Comparison of ENCODE assay signal across 30 cellular contexts in genomic region chr7:9407816-9408215, GRCh38.
DNase-seq lines count a peak whose midpoint lies in the region; ATAC-seq and TF ChIP-seq lines count a peak whose summit lies in the region.
"Had no signal": no experiment of that assay in that cellular context is flagged by ENCODE, and none has a peak within 500 bp of the region (broad histone marks: within the 10 kb centered on the region; RNA-seq: fewer than 3 reads in every experiment).

No MANE protein-coding gene starts in this region.

- no peaks in the 10 kb centered on the region for H3K23me2 ChIP-seq in H9 (ENCODE audit: insufficient read length, low read depth, low read length, poor library complexity, severe bottlenecking)

- no peak overlapping the region for H2BK5ac ChIP-seq in H9 (ENCODE audit: insufficient read length, low read length)

- H3K36me3 Mint-ChIP-seq in H9 (ENCODE audit: insufficient read depth in 1 of 3, low read depth in 3 of 3), result no peaks in the 10 kb centered on the region
- H3K36me3 Mint-ChIP-seq: activated naive CD4-positive, alpha-beta T cell treated with anti-CD3 and anti-CD28 coated beads, Interleukin-2, amount 50 U/mL, for 24 hours; natural killer cell; stimulated activated naive B cell treated with anti-CD40 and anti-IgM and Interleukin-4, amounts not matched to agents 10 μg/mL and 1 μg/mL and 100 μg/mL, for 72 hours had no signal

- H4K91ac ChIP-seq in H9 (ENCODE audit: insufficient read length, low read depth, low read length), result no peak overlapping the region

- no peaks in the 10 kb centered on the region for H4K20me1 ChIP-seq in H9 (ENCODE audit: control insufficient read depth, insufficient read depth, insufficient read length)

- H3K4me3 Mint-ChIP-seq in H9, result no peak overlapping the region
- H3K4me3 Mint-ChIP-seq: activated B cell treated with CpG ODN at 0.5 μM for 24 hours; activated naive CD4-positive, alpha-beta T cell treated with anti-CD3 and anti-CD28 coated beads, Interleukin-2, amount 50 U/mL, for 24 hours; activated T-helper 17 cell treated with anti-CD3 and anti-CD28 coated beads, Interleukin-2, amount 50 U/mL, for 72 hours; natural killer cell; stimulated activated naive B cell treated with anti-CD40 and anti-IgM and Interleukin-4, amounts not matched to agents 10 μg/mL and 1 μg/mL and 100 μg/mL, for 72 hours had no signal

- no peak overlapping the region for H3K9ac ChIP-seq in H9 (ENCODE audit: extremely low read depth, insufficient read length, low read length)

- in situ Hi-C loops in astrocyte of the spinal cord (cut with HindIII; ENCODE audit: low sequenced_read_pairs), result no loop called here

- H3K4ac ChIP-seq in H9 (ENCODE audit: low read depth, low read length), result no peak overlapping the region

- H3K9me3 Mint-ChIP-seq in H9, result peaks cover 0 to 3% of the 10 kb centered on the region in 2 experiments; a peak in 1 of 5 replicates
- H3K9me3 Mint-ChIP-seq: activated naive CD4-positive, alpha-beta T cell treated with anti-CD3 and anti-CD28 coated beads, Interleukin-2, amount 50 U/mL, for 24 hours had no signal

- WGBS in mesodermal cell (ENCODE audit: insufficient coverage in 2 of 2), 2 experiments, result 80% methylated on average over 1 of the region's 4 CpGs; no CpG with 5 or more reads in 1 of the 2 experiments
- no CpG with 5 or more reads among the region's 4 CpGs for WGBS in H9 (ENCODE audit: extremely low coverage, insufficient read length, low lambda C conversion rate)
- 48 to 62% methylated on average over 4 of the region's 4 CpGs for WGBS in upper lobe of left lung, 2 donors

- no peak overlapping the region for H2BK15ac ChIP-seq in H9 (ENCODE audit: low read depth, low read length)

- no peaks in the 10 kb centered on the region for H3K4me1 Mint-ChIP-seq in H9
- H3K4me1 Mint-ChIP-seq: activated B cell treated with CpG ODN at 0.5 μM for 24 hours; activated naive CD4-positive, alpha-beta T cell treated with anti-CD3 and anti-CD28 coated beads, Interleukin-2, amount 50 U/mL, for 24 hours; activated T-helper 17 cell treated with anti-CD3 and anti-CD28 coated beads, Interleukin-2, amount 50 U/mL, for 72 hours; natural killer cell; stimulated activated naive B cell treated with anti-CD40 and anti-IgM and Interleukin-4, amounts not matched to agents 10 μg/mL and 1 μg/mL and 100 μg/mL, for 72 hours had no signal

- peak overlapping the region; percentile 16 for H3K27ac ChIP-seq in mesodermal cell (ENCODE audit: low read depth, low read length, severe bottlenecking)
- H3K27ac ChIP-seq in H9 (ENCODE audit: insufficient read length, low read depth, low read length), result no peak overlapping the region
- no peak overlapping the region for H3K27ac ChIP-seq in upper lobe of left lung
- H3K27ac ChIP-seq: epithelial cell of prostate, suprapubic skin, vagina had no signal

- DNase-seq in HPDE6-E6E7 (ENCODE audit: extremely low spot score), result peak; percentile 10
- peak; percentile 68 for DNase-seq in RKO (ENCODE audit: low spot score)
- DNase-seq in astrocyte of the spinal cord (ENCODE audit: low read depth, low spot score), result peak; percentile 75
- no peak for DNase-seq in T-helper 1 cell
- DNase-seq in H9, result no peak
- no peak for DNase-seq in upper lobe of left lung
- DNase-seq in 8988T, result no peak
- DNase-seq: activated B cell treated with CpG ODN at 0.5 μM for 24 hours; activated CD4-positive, alpha-beta T cell treated with anti-CD3 and anti-CD28 coated beads, Interleukin-2, amount 50 U/mL, for 48 hours; activated CD8-positive, alpha-beta memory T cell treated with anti-CD3 and anti-CD28 coated beads, Interleukin-2, amount 50 U/mL, for 4 hours; aorta; C1 segment of cervical spinal cord; cerebellar nuclear complex; DMS79 treated with DMSO at 0.1 percent for 48 hours; foreskin fibroblast; left ventricle myocardium superior; natural killer cell; NCI-H1105 treated with DMSO at 0.1 percent for 48 hours; NCI-H2029; NCI-H345; NCI-H82; stimulated activated CD4-positive, alpha-beta T cell treated with anti-CD3 and anti-CD28 coated beads, Interleukin-4, amount 100 ng/mL, for 1 hour; stimulated activated naive B cell treated with anti-CD40 and anti-IgM and Interleukin-4, amounts not matched to agents 10 μg/mL and 1 μg/mL and 100 μg/mL, for 72 hours; T-helper 9 cell had no signal

- no peak overlapping the region for H3K14ac ChIP-seq in H9 (ENCODE audit: insufficient read depth, low read length)

- no peak overlapping the region for H2AK5ac ChIP-seq in H9 (ENCODE audit: insufficient read length, low read length)

- H3T11ph ChIP-seq in H9 (ENCODE audit: low read length), result no peak overlapping the region

- H2BK120ac ChIP-seq in H9 (ENCODE audit: low read depth, low read length, poor library complexity, severe bottlenecking), result no peak overlapping the region

- no peak overlapping the region for H4K5ac ChIP-seq in H9 (ENCODE audit: insufficient read length, low read depth, low read length)

- TF ChIP-seq CTCF in astrocyte of the spinal cord (IDR thresholded peaks at IDR 0.05; ENCODE audit: low read depth, low read length) (no peak), H9 (conservative IDR thresholded peaks at IDR 0.05) (no peak), upper lobe of left lung (IDR thresholded peaks at IDR 0.05) (no peak)

- H3K79me1 ChIP-seq in H9 (ENCODE audit: insufficient read depth, low read depth, low read length, poor library complexity, severe bottlenecking), result no peaks in the 10 kb centered on the region

- no peaks in the 10 kb centered on the region for H3K79me2 ChIP-seq in H9 (ENCODE audit: insufficient read depth, low read length)

- H2AFZ ChIP-seq in H9 (ENCODE audit: low read length), result no peak overlapping the region

- no peak overlapping the region for H4K8ac ChIP-seq in H9 (replicated peaks; ENCODE audit: insufficient read length, low read depth, low read length)

- H3K4me3 ChIP-seq in astrocyte of the spinal cord (ENCODE audit: low read depth, low read length), result no peak overlapping the region
- H3K4me3 ChIP-seq in mesodermal cell (ENCODE audit: extremely low read depth, insufficient read depth, low read length, poor library complexity, severe bottlenecking), result no peak overlapping the region
- no peak overlapping the region for H3K4me3 ChIP-seq in upper lobe of left lung
- H3K4me3 ChIP-seq: suprapubic skin, vagina had no signal

- TF ChIP-seq EP300 in upper lobe of left lung (IDR thresholded peaks at IDR 0.05), result no peak

- no peak for ATAC-seq in upper lobe of left lung (ENCODE audit: low FRiP score in 2 of 2)
- ATAC-seq: activated T-helper 17 cell treated with anti-CD3 and anti-CD28 coated beads, Interleukin-2, amount 50 U/mL, for 72 hours; left ventricle myocardium superior; natural killer cell; stimulated activated naive B cell treated with anti-CD40 and anti-IgM and Interleukin-4, amounts not matched to agents 10 μg/mL and 1 μg/mL and 100 μg/mL, for 72 hours had no signal

- no peak overlapping the region for H2BK20ac ChIP-seq in H9 (ENCODE audit: low read depth, low read length, poor library complexity, severe bottlenecking)

- no peak overlapping the region for H3K27ac Mint-ChIP-seq in H9
- H3K27ac Mint-ChIP-seq: activated B cell treated with CpG ODN at 0.5 μM for 24 hours; activated naive CD4-positive, alpha-beta T cell treated with anti-CD3 and anti-CD28 coated beads, Interleukin-2, amount 50 U/mL, for 24 hours; activated T-helper 17 cell treated with anti-CD3 and anti-CD28 coated beads, Interleukin-2, amount 50 U/mL, for 72 hours; natural killer cell; stimulated activated naive B cell treated with anti-CD40 and anti-IgM and Interleukin-4, amounts not matched to agents 10 μg/mL and 1 μg/mL and 100 μg/mL, for 72 hours had no signal

- H3K56ac ChIP-seq in H9 (ENCODE audit: insufficient read length, low read depth, low read length), result no peak overlapping the region

- no peaks in the 10 kb centered on the region for H3K9me3 ChIP-seq in mesodermal cell (ENCODE audit: control insufficient read depth, low read length)
- no peaks in the 10 kb centered on the region for H3K9me3 ChIP-seq in H9 (ENCODE audit: control insufficient read depth, low read depth, low read length)
- no peaks in the 10 kb centered on the region for H3K9me3 ChIP-seq in upper lobe of left lung
- H3K9me3 ChIP-seq: suprapubic skin, vagina had no signal

- no peak overlapping the region for H3K23ac ChIP-seq in H9 (ENCODE audit: insufficient read length, low read depth, low read length)

- H3K18ac ChIP-seq in H9 (ENCODE audit: insufficient read length, low read depth, low read length), result no peak overlapping the region

- peaks cover 6% of the 10 kb centered on the region for H3K4me1 ChIP-seq in mesodermal cell (ENCODE audit: control insufficient read depth, insufficient read depth, low read length, poor library complexity, severe bottlenecking)
- no peaks in the 10 kb centered on the region for H3K4me1 ChIP-seq in H9 (ENCODE audit: insufficient read depth, low read length)
- H3K4me1 ChIP-seq in upper lobe of left lung, result no peaks in the 10 kb centered on the region
- H3K4me1 ChIP-seq: suprapubic skin, vagina had no signal

- no peak overlapping the region for H2BK12ac ChIP-seq in H9 (ENCODE audit: insufficient read length, low read depth, low read length)

- no peaks in the 10 kb centered on the region for H3K27me3 Mint-ChIP-seq in H9 (ENCODE audit: low read depth)
- H3K27me3 Mint-ChIP-seq: activated B cell treated with CpG ODN at 0.5 μM for 24 hours; activated naive CD4-positive, alpha-beta T cell treated with anti-CD3 and anti-CD28 coated beads, Interleukin-2, amount 50 U/mL, for 24 hours; activated T-helper 17 cell treated with anti-CD3 and anti-CD28 coated beads, Interleukin-2, amount 50 U/mL, for 72 hours; stimulated activated naive B cell treated with anti-CD40 and anti-IgM and Interleukin-4, amounts not matched to agents 10 μg/mL and 1 μg/mL and 100 μg/mL, for 72 hours had no signal

- H3K4me2 ChIP-seq in H9 (ENCODE audit: insufficient read depth, insufficient read length, low read length), result no peak overlapping the region

- H3K27me3 ChIP-seq in H9 (ENCODE audit: insufficient read depth, low read length) (no peaks in the 10 kb centered on the region), upper lobe of left lung (no peaks in the 10 kb centered on the region)
- H3K27me3 ChIP-seq: suprapubic skin, vagina had no signal

- no peak for TF ChIP-seq POLR2A in upper lobe of left lung (IDR thresholded peaks at IDR 0.05)

- H3K36me3 ChIP-seq in mesodermal cell (ENCODE audit: control insufficient read depth, insufficient read depth, low read length) (no peaks in the 10 kb centered on the region), upper lobe of left lung (no peaks in the 10 kb centered on the region)
- H3K36me3 ChIP-seq: suprapubic skin, vagina had no signal

Comparison
In these comparisons a context has a peak if more than half of its experiments do, and no peak if none do; other contexts are left out.
1. DNase-seq: peak in HPDE6-E6E7 (single experiment), RKO (single experiment) and astrocyte of the spinal cord (single experiment); none in T-helper 1 cell (0 of 5), H9 (single experiment), upper lobe of left lung (0 of 2) and 8988T (single experiment).